In genomic region chr16:48300391-48300856, GRCh38 we compare ENCODE assay signal across 14 cellular contexts. TPM values are rescaled to one million over a fixed set of nuclear protein-coding genes. Genes with fewer than 3 reads are reported as not detected.
DNase-seq lines count a peak whose midpoint lies in the region; ATAC-seq and TF ChIP-seq lines count a peak whose summit lies in the region.
"Had no signal": no experiment of that assay in that cellular context is flagged by ENCODE, and none has a peak within 500 bp of the region (broad histone marks: within the 10 kb centered on the region; RNA-seq: fewer than 3 reads in every experiment).

No MANE protein-coding gene starts in this region.

- 25% methylated on average over 1 of the region's 1 CpG for WGBS in smooth muscle cell (ENCODE audit: low lambda C conversion rate)

- H3K4me1 ChIP-seq in smooth muscle cell (ENCODE audit: low read depth), result no peaks in the 10 kb centered on the region

- peaks cover 36% of the 10 kb centered on the region for H3K36me3 ChIP-seq in smooth muscle cell (ENCODE audit: low read depth)

- no peak overlapping the region for H2AFZ ChIP-seq in smooth muscle cell (ENCODE audit: low read depth)

- H3K9me3 ChIP-seq in smooth muscle cell (replicated peaks; ENCODE audit: low read depth), result no peaks in the 10 kb centered on the region
- H3K9me3 ChIP-seq: transverse colon had no signal

- POLR2A ChIA-PET in activated CD8-positive, alpha-beta T cell treated with anti-CD3 and anti-CD28 coated beads for 36 hours (lab: Charles Lee), result no interaction called here
- POLR2A ChIA-PET in activated CD8-positive, alpha-beta T cell treated with anti-CD3 and anti-CD28 coated beads, Interleukin-2, amount 10 ng/mL, durations not matched to agents 7 days and 5 days (lab: Charles Lee), result no interaction called here
- POLR2A ChIA-PET in HEK293T (lab: Yijun Ruan, JAX), result no interaction called here

- no peaks in the 10 kb centered on the region for H3K27me3 ChIP-seq in smooth muscle cell (ENCODE audit: low read depth)
- H3K27me3 ChIP-seq: transverse colon had no signal

- no peak for ATAC-seq in activated CD8-positive, alpha-beta T cell treated with anti-CD3 and anti-CD28 coated beads for 36 hours
- no peak for ATAC-seq in activated CD8-positive, alpha-beta T cell treated with anti-CD3 and anti-CD28 coated beads, Interleukin-2, amount 10 ng/mL, durations not matched to agents 7 days and 5 days
- ATAC-seq in HG03521 (IDR thresholded peaks at IDR 0.05; ENCODE audit: unreplicated experiment), result no peak

- no peak overlapping the region for H3K4me3 Mint-ChIP-seq in activated CD8-positive, alpha-beta T cell treated with anti-CD3 and anti-CD28 coated beads for 36 hours
- H3K4me3 Mint-ChIP-seq in activated CD8-positive, alpha-beta T cell treated with anti-CD3 and anti-CD28 coated beads, Interleukin-2, amount 10 ng/mL, durations not matched to agents 7 days and 5 days, result no peak overlapping the region
- no peak overlapping the region for H3K4me3 Mint-ChIP-seq in CD14-positive monocyte
- H3K4me3 Mint-ChIP-seq: neural crest cell had no signal

- intact Hi-C loops in activated CD8-positive, alpha-beta T cell treated with anti-CD3 and anti-CD28 coated beads for 36 hours (cut with micrococcal nuclease), result no loop called here
- intact Hi-C loops in CD14-positive monocyte (cut with micrococcal nuclease), result no loop called here

- H3K79me2 ChIP-seq in smooth muscle cell (ENCODE audit: low read depth), result no peaks in the 10 kb centered on the region

- peaks cover 9% of the 10 kb centered on the region for H3K4me1 Mint-ChIP-seq in activated CD8-positive, alpha-beta T cell treated with anti-CD3 and anti-CD28 coated beads for 36 hours (ENCODE audit: low read depth)
- no peaks in the 10 kb centered on the region for H3K4me1 Mint-ChIP-seq in activated CD8-positive, alpha-beta T cell treated with anti-CD3 and anti-CD28 coated beads, Interleukin-2, amount 10 ng/mL, durations not matched to agents 7 days and 5 days (ENCODE audit: low read depth)
- H3K4me1 Mint-ChIP-seq in CD14-positive monocyte, result no peaks in the 10 kb centered on the region
- H3K4me1 Mint-ChIP-seq: neural crest cell had no signal

- no peaks in the 10 kb centered on the region for H3K9me3 Mint-ChIP-seq in activated CD8-positive, alpha-beta T cell treated with anti-CD3 and anti-CD28 coated beads for 36 hours
- H3K9me3 Mint-ChIP-seq in activated CD8-positive, alpha-beta T cell treated with anti-CD3 and anti-CD28 coated beads, Interleukin-2, amount 10 ng/mL, durations not matched to agents 7 days and 5 days (ENCODE audit: insufficient read depth), result no peaks in the 10 kb centered on the region
- no peaks in the 10 kb centered on the region for H3K9me3 Mint-ChIP-seq in CD14-positive monocyte
- H3K9me3 Mint-ChIP-seq: neural crest cell had no signal

- no peak for DNase-seq in activated CD8-positive, alpha-beta T cell treated with anti-CD3 and anti-CD28 coated beads for 36 hours
- DNase-seq in activated CD8-positive, alpha-beta T cell treated with anti-CD3 and anti-CD28 coated beads, Interleukin-2, amount 10 ng/mL, durations not matched to agents 7 days and 5 days, result no peak
- DNase-seq in NCI-H69 (lab: John Stamatoyannopoulos, UW) (peak; percentile 4), erythroblast (lab: John Stamatoyannopoulos, UW) (peak; percentile 81 to 90), smooth muscle cell (lab: John Stamatoyannopoulos, UW; ENCODE audit: unreplicated experiment) (no peak), CD14-positive monocyte (ENCODE audit: low spot score) (no peak), HEK293T (ENCODE audit: extremely low spot score) (no peak)
- DNase-seq: hypothalamus; NCI-H2171; stimulated activated CD4-positive, alpha-beta T cell treated with anti-CD3 and anti-CD28 coated beads, Interleukin-2, amount 100 ng/mL, for 48 hours; SW 1271; transverse colon had no signal

- H3K36me3 Mint-ChIP-seq in activated CD8-positive, alpha-beta T cell treated with anti-CD3 and anti-CD28 coated beads for 36 hours (ENCODE audit: low read depth), result peaks cover 34% of the 10 kb centered on the region
- peaks cover 57% of the 10 kb centered on the region for H3K36me3 Mint-ChIP-seq in activated CD8-positive, alpha-beta T cell treated with anti-CD3 and anti-CD28 coated beads, Interleukin-2, amount 10 ng/mL, durations not matched to agents 7 days and 5 days (ENCODE audit: low read depth)
- peaks cover 65 to 89% of the 10 kb centered on the region in 2 donors for H3K36me3 Mint-ChIP-seq in CD14-positive monocyte

- peak overlapping the region; percentile 8 for H3K4me2 ChIP-seq in smooth muscle cell

- no peaks in the 10 kb centered on the region for H4K20me1 ChIP-seq in smooth muscle cell (ENCODE audit: low read depth)

- CTCF ChIA-PET in activated CD8-positive, alpha-beta T cell treated with anti-CD3 and anti-CD28 coated beads for 36 hours (lab: Charles Lee), result interaction anchor here (1.9 kb wide), 1 partner anchor 9 kb away, joined by 6 read pairs; no protein-coding TSS in a partner anchor
- CTCF ChIA-PET in activated CD8-positive, alpha-beta T cell treated with anti-CD3 and anti-CD28 coated beads, Interleukin-2, amount 10 ng/mL, durations not matched to agents 7 days and 5 days (lab: Charles Lee), result no interaction called here
- CTCF ChIA-PET in HEK293T (lab: Yijun Ruan, JAX), result no interaction called here

- no peak for TF ChIP-seq CTCF in activated CD8-positive, alpha-beta T cell treated with anti-CD3 and anti-CD28 coated beads for 36 hours (IDR thresholded peaks at IDR 0.05)
- TF ChIP-seq CTCF in smooth muscle cell (IDR thresholded peaks at IDR 0.05; ENCODE audit: borderline replicate concordance, insufficient read depth, poor library complexity, severe bottlenecking) (no peak), CD14-positive monocyte (IDR thresholded peaks at IDR 0.05) (no peak)

- no peaks in the 10 kb centered on the region for H3K27me3 Mint-ChIP-seq in activated CD8-positive, alpha-beta T cell treated with anti-CD3 and anti-CD28 coated beads for 36 hours
- H3K27me3 Mint-ChIP-seq in activated CD8-positive, alpha-beta T cell treated with anti-CD3 and anti-CD28 coated beads, Interleukin-2, amount 10 ng/mL, durations not matched to agents 7 days and 5 days (ENCODE audit: low read depth), result no peaks in the 10 kb centered on the region
- no peaks in the 10 kb centered on the region for H3K27me3 Mint-ChIP-seq in CD14-positive monocyte (ENCODE audit: low read depth in 3 of 3)

- no peak for TF ChIP-seq POLR2A in erythroblast (IDR thresholded peaks at IDR 0.05; ENCODE audit: low read length)

- peak overlapping the region; percentile 73 for H3K27ac ChIP-seq in smooth muscle cell (ENCODE audit: low read depth)
- H3K27ac ChIP-seq: transverse colon had no signal

- peak overlapping the region; percentile 84 for H3K27ac Mint-ChIP-seq in activated CD8-positive, alpha-beta T cell treated with anti-CD3 and anti-CD28 coated beads for 36 hours
- H3K27ac Mint-ChIP-seq in activated CD8-positive, alpha-beta T cell treated with anti-CD3 and anti-CD28 coated beads, Interleukin-2, amount 10 ng/mL, durations not matched to agents 7 days and 5 days, result no peak overlapping the region
- H3K27ac Mint-ChIP-seq in CD14-positive monocyte, result no peak overlapping the region

- H3K9ac ChIP-seq in smooth muscle cell (ENCODE audit: low read depth), result peak overlapping the region; percentile 37

- H3F3A ChIP-seq in smooth muscle cell (ENCODE audit: low read depth), result no peaks in the 10 kb centered on the region

- H3K4me3 ChIP-seq in smooth muscle cell, result no peak overlapping the region
- H3K4me3 ChIP-seq: transverse colon had no signal

TF ChIP-seq in HEK293T, 16 proteins besides CTCF, POLR2A, EP300 and RAD21:
- TF ChIP-seq SUZ12 (IDR thresholded peaks at IDR 0.05) (no peak), ZNF384 (IDR thresholded peaks at IDR 0.05) (no peak), TARDBP (IDR thresholded peaks at IDR 0.05) (no peak), SP1 (IDR thresholded peaks at IDR 0.05) (no peak), FOXA1 (IDR thresholded peaks at IDR 0.05) (no peak), FOXK2 (IDR thresholded peaks at IDR 0.05) (no peak), BHLHE40 (IDR thresholded peaks at IDR 0.05; ENCODE audit: borderline replicate concordance) (no peak), ELF4 (IDR thresholded peaks at IDR 0.05) (no peak)

RNA-seq across cellular contexts. Expression of gene ABCC11, which starts 53.1 kb away (rescaled TPM):
- under 1 TPM; 0.16 to 0.54 TPM for total RNA-seq in activated CD8-positive, alpha-beta T cell treated with anti-CD3 and anti-CD28 coated beads for 36 hours
- not detected for total RNA-seq in activated CD8-positive, alpha-beta T cell treated with anti-CD3 and anti-CD28 coated beads, Interleukin-2, amount 10 ng/mL, durations not matched to agents 7 days and 5 days
- total RNA-seq in smooth muscle cell, result 0.09 TPM in 1 of 2 replicates, not detected in the other
- polyA plus RNA-seq in smooth muscle cell, result not detected in 2 replicates
- polyA plus RNA-seq in CD14-positive monocyte, result not detected

RNA-seq across cellular contexts. Expression of gene LONP2, which starts 56.3 kb away (rescaled TPM):
- 10 to 100 TPM; 50.3 to 51.6 TPM for total RNA-seq in activated CD8-positive, alpha-beta T cell treated with anti-CD3 and anti-CD28 coated beads for 36 hours
- total RNA-seq in activated CD8-positive, alpha-beta T cell treated with anti-CD3 and anti-CD28 coated beads, Interleukin-2, amount 10 ng/mL, durations not matched to agents 7 days and 5 days, result 10 to 100 TPM; 54.2 to 54.5 TPM
- total RNA-seq in smooth muscle cell, result 37.4 and 47.4 TPM in 2 replicates
- polyA plus RNA-seq in smooth muscle cell (26.0 and 30.4 TPM in 2 replicates), CD14-positive monocyte (10 to 100 TPM; 21.5 to 26.0 TPM)

Comparison
In these comparisons a context has a peak if more than half of its experiments do, and no peak if none do; other contexts are left out.
1. DNase-seq: peak in NCI-H69 (single experiment) and erythroblast (2 of 2); none in activated CD8-positive, alpha-beta T cell treated with anti-CD3 and anti-CD28 coated beads for 36 hours (single experiment), activated CD8-positive, alpha-beta T cell treated with anti-CD3 and anti-CD28 coated beads, Interleukin-2, amount 10 ng/mL, durations not matched to agents 7 days and 5 days (single experiment), smooth muscle cell (single experiment), CD14-positive monocyte (single experiment) and HEK293T (single experiment).